Comparison of ENCODE assay signal across 13 cellular contexts in the genomic region with DNA sequence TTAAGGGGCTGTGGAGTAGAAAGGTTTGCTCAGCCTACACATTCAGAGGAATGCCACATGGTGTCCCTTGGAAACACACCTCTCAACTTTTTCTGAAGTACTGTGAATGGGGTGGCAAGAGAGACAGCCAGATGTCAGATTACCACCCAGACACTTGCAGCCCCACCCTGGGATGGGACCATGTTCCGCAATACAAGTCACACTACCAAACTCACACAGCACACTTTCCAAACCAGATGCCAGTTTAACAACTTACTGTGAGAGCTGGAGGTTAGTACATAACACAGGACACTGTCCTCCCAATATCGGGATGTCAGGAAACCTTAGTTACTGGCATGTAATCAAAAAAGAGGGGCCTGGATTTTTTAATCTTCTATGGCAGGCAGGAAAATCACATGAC. TPM values are rescaled to one million over a fixed set of nuclear protein-coding genes. Genes with fewer than 3 reads are reported as not detected.
A peak's percentile ranks its signal among the peaks of the same experiment; 100 is the strongest.
DNase-seq lines count a peak whose midpoint lies in the region; ATAC-seq and TF ChIP-seq lines count a peak whose summit lies in the region.
"Had no signal": no experiment of that assay in that cellular context is flagged by ENCODE, and none has a peak within 500 bp of the region (broad histone marks: within the 10 kb centered on the region; RNA-seq: fewer than 3 reads in every experiment).

No MANE protein-coding gene starts in this region.

- no peaks in the 10 kb centered on the region for H3K27me3 Mint-ChIP-seq in activated CD8-positive, alpha-beta memory T cell treated with anti-CD3 and anti-CD28 coated beads, Interleukin-2, amount 10 ng/mL, durations not matched to agents 7 days and 5 days

- no peaks in the 10 kb centered on the region for H3K9me3 ChIP-seq in smooth muscle cell (replicated peaks; ENCODE audit: low read depth)
- H3K9me3 ChIP-seq: thyroid gland had no signal

- no peak overlapping the region for H3K4me3 ChIP-seq in fibroblast of villous mesenchyme (ENCODE audit: low read depth, low read length)
- H3K4me3 ChIP-seq in smooth muscle cell = no peak overlapping the region
- H3K4me3 ChIP-seq: thyroid gland had no signal

- H3K27me3 ChIP-seq in smooth muscle cell (ENCODE audit: low read depth) = no peaks in the 10 kb centered on the region
- H3K27me3 ChIP-seq: thyroid gland had no signal

- no peak for DNase-seq in activated CD8-positive, alpha-beta memory T cell treated with anti-CD3 and anti-CD28 coated beads, Interleukin-2, amount 10 ng/mL, durations not matched to agents 7 days and 5 days
- no peak for DNase-seq in activated CD8-positive, alpha-beta memory T cell treated with anti-CD3 and anti-CD28 coated beads for 24 hours
- DNase-seq in NCI-H524 treated with DMSO at 0.1 percent for 48 hours (lab: John Stamatoyannopoulos, UW) (peak; percentile 66), fibroblast of villous mesenchyme (ENCODE audit: low read depth) (peak; percentile 68), smooth muscle cell (lab: John Stamatoyannopoulos, UW; ENCODE audit: unreplicated experiment) (no peak), HPDE6-E6E7 (ENCODE audit: extremely low spot score) (no peak), amniotic stem cell (lab: John Stamatoyannopoulos, UW) (no peak), NCI-H1417 treated with DMSO at 0.1 percent for 48 hours (lab: John Stamatoyannopoulos, UW) (no peak)
- DNase-seq: activated CD4-positive, CD25-positive, alpha-beta regulatory T cell treated with anti-CD3 and anti-CD28 coated beads, Interleukin-2, amount 50 U/mL, for 72 hours; head of caudate nucleus; NCI-H187 treated with DMSO at 0.1 percent for 48 hours; nephron progenitor cell; thyroid gland had no signal

- no peak overlapping the region for H3K4me3 Mint-ChIP-seq in activated CD8-positive, alpha-beta memory T cell treated with anti-CD3 and anti-CD28 coated beads, Interleukin-2, amount 10 ng/mL, durations not matched to agents 7 days and 5 days
- H3K4me3 Mint-ChIP-seq: nephron progenitor cell had no signal

- peaks cover 88% of the 10 kb centered on the region for H3K4me1 Mint-ChIP-seq in activated CD8-positive, alpha-beta memory T cell treated with anti-CD3 and anti-CD28 coated beads, Interleukin-2, amount 10 ng/mL, durations not matched to agents 7 days and 5 days

- CTCF ChIA-PET in activated CD8-positive, alpha-beta memory T cell treated with anti-CD3 and anti-CD28 coated beads, Interleukin-2, amount 10 ng/mL, durations not matched to agents 7 days and 5 days (lab: Charles Lee) = no interaction called here

- peak overlapping the region; percentile 30 for H3K27ac Mint-ChIP-seq in activated CD8-positive, alpha-beta memory T cell treated with anti-CD3 and anti-CD28 coated beads, Interleukin-2, amount 10 ng/mL, durations not matched to agents 7 days and 5 days
- H3K27ac Mint-ChIP-seq: nephron progenitor cell had no signal

- H3K36me3 ChIP-seq in smooth muscle cell (ENCODE audit: low read depth) = no peaks in the 10 kb centered on the region
- H3K36me3 ChIP-seq: thyroid gland had no signal

- peaks cover 32% of the 10 kb centered on the region for H3F3A ChIP-seq in smooth muscle cell (ENCODE audit: low read depth)

- no peak overlapping the region for H3K9ac ChIP-seq in smooth muscle cell (ENCODE audit: low read depth)

- no peak overlapping the region for H2AFZ ChIP-seq in smooth muscle cell (ENCODE audit: low read depth)

- peaks cover 57% of the 10 kb centered on the region for H3K4me1 ChIP-seq in smooth muscle cell (ENCODE audit: low read depth)

- no peaks in the 10 kb centered on the region for H3K9me3 Mint-ChIP-seq in activated CD8-positive, alpha-beta memory T cell treated with anti-CD3 and anti-CD28 coated beads, Interleukin-2, amount 10 ng/mL, durations not matched to agents 7 days and 5 days (ENCODE audit: low read depth)
- H3K9me3 Mint-ChIP-seq: nephron progenitor cell had no signal

- H4K20me1 ChIP-seq in smooth muscle cell (ENCODE audit: low read depth) = peaks cover 95% of the 10 kb centered on the region

- peaks cover 2% of the 10 kb centered on the region for H3K36me3 Mint-ChIP-seq in activated CD8-positive, alpha-beta memory T cell treated with anti-CD3 and anti-CD28 coated beads, Interleukin-2, amount 10 ng/mL, durations not matched to agents 7 days and 5 days

- ATAC-seq in activated CD8-positive, alpha-beta memory T cell treated with anti-CD3 and anti-CD28 coated beads, Interleukin-2, amount 10 ng/mL, durations not matched to agents 7 days and 5 days = no peak

- peak overlapping the region; percentile 62 for H3K4me2 ChIP-seq in smooth muscle cell

- peak overlapping the region; percentile 92 for H3K27ac ChIP-seq in smooth muscle cell (ENCODE audit: low read depth)
- H3K27ac ChIP-seq: thyroid gland had no signal

- peaks cover 95% of the 10 kb centered on the region for H3K79me2 ChIP-seq in smooth muscle cell (ENCODE audit: low read depth)

- 56% methylated on average over 2 of the region's 2 CpGs for WGBS in smooth muscle cell (ENCODE audit: low lambda C conversion rate)

- no peak for TF ChIP-seq CTCF in fibroblast of villous mesenchyme (IDR thresholded peaks at IDR 0.05; ENCODE audit: insufficient read depth, low read depth, low read length)
- TF ChIP-seq CTCF in smooth muscle cell (IDR thresholded peaks at IDR 0.05; ENCODE audit: borderline replicate concordance, insufficient read depth, poor library complexity, severe bottlenecking) = no peak

RNA-seq across cellular contexts. Expression of a gene that starts 7.9 kb away (rescaled TPM):
- 100 to 1,000 TPM; 159 to 179 TPM for total RNA-seq in activated CD8-positive, alpha-beta memory T cell treated with anti-CD3 and anti-CD28 coated beads, Interleukin-2, amount 10 ng/mL, durations not matched to agents 7 days and 5 days
- 48.6 and 54.4 TPM in 2 replicates for total RNA-seq in fibroblast of villous mesenchyme
- total RNA-seq in smooth muscle cell = 50.7 and 60.8 TPM in 2 replicates
- 52.1 and 55.6 TPM in 2 replicates for polyA plus RNA-seq in smooth muscle cell

Comparison
In these comparisons a context has a peak if more than half of its experiments do, and no peak if none do; other contexts are left out.
1. DNase-seq: peak in NCI-H524 treated with DMSO at 0.1 percent for 48 hours (single experiment) and fibroblast of villous mesenchyme (single experiment); none in activated CD8-positive, alpha-beta memory T cell treated with anti-CD3 and anti-CD28 coated beads, Interleukin-2, amount 10 ng/mL, durations not matched to agents 7 days and 5 days (single experiment), activated CD8-positive, alpha-beta memory T cell treated with anti-CD3 and anti-CD28 coated beads for 24 hours (single experiment), smooth muscle cell (single experiment), HPDE6-E6E7 (single experiment), amniotic stem cell (single experiment) and NCI-H1417 treated with DMSO at 0.1 percent for 48 hours (single experiment).